13 cellular contexts compared by ENCODE assay signal in genomic region chr15:24865300-24865699, GRCh38.
DNase-seq lines count a peak whose midpoint lies in the region; ATAC-seq and TF ChIP-seq lines count a peak whose summit lies in the region.
"Had no signal": no experiment of that assay in that cellular context is flagged by ENCODE, and none has a peak within 500 bp of the region (broad histone marks: within the 10 kb centered on the region; RNA-seq: fewer than 3 reads in every experiment).

No MANE protein-coding gene starts in this region.

- DNase-seq in GM23338 (ENCODE audit: low spot score) (no peak), HFFc6 (no peak), endodermal cell (no peak), nephron progenitor cell (no peak), medulla oblongata (ENCODE audit: extremely low spot score) (no peak), MG63 (no peak), natural killer cell (no peak)
- DNase-seq: CD4-positive, alpha-beta memory T cell; DMS79; H7 had no signal

- no peaks in the 10 kb centered on the region for H4K20me1 ChIP-seq in GM23338 (replicated peaks; ENCODE audit: insufficient read depth)

- H3K27me3 Mint-ChIP-seq in GM23338 (ENCODE audit: insufficient read depth, low read depth, poor library complexity) (peaks cover 4% of the 10 kb centered on the region), HFFc6 (ENCODE audit: insufficient read depth) (no peaks in the 10 kb centered on the region; the same call in 1 of the 2 replicates), endodermal cell (ENCODE audit: insufficient read depth) (no peaks in the 10 kb centered on the region), nephron progenitor cell (ENCODE audit: low read depth, poor library complexity) (no peaks in the 10 kb centered on the region), natural killer cell (ENCODE audit: low read depth in 2 of 2) (no peaks in the 10 kb centered on the region)
- H3K27me3 Mint-ChIP-seq: B cell; CD4-positive, alpha-beta memory T cell had no signal

- peaks cover 22% of the 10 kb centered on the region for H3K4me1 Mint-ChIP-seq in GM23338
- H3K4me1 Mint-ChIP-seq in HFFc6 (ENCODE audit: low read depth) = peaks cover 21% of the 10 kb centered on the region; the same call in 1 of the 2 replicates
- peaks cover 13% of the 10 kb centered on the region for H3K4me1 Mint-ChIP-seq in endodermal cell
- H3K4me1 Mint-ChIP-seq in nephron progenitor cell = peaks cover 12% of the 10 kb centered on the region
- no peaks in the 10 kb centered on the region for H3K4me1 Mint-ChIP-seq in natural killer cell
- H3K4me1 Mint-ChIP-seq: B cell; CD4-positive, alpha-beta memory T cell had no signal

- WGBS in endodermal cell (ENCODE audit: insufficient coverage in 1 of 2, insufficient read length in 1 of 2), 2 experiments = 75 to 76% methylated on average over 1 to 4 of the region's 4 CpGs

- H3K9me3 ChIP-seq in endodermal cell (ENCODE audit: control insufficient read depth, low read length) (peaks cover 44% of the 10 kb centered on the region), MG63 (no peaks in the 10 kb centered on the region)

- H3K4me3 Mint-ChIP-seq in GM23338 (no peak overlapping the region), HFFc6 (peak overlapping the region; percentile 37; the same call in 1 of the 2 replicates), endodermal cell (no peak overlapping the region), nephron progenitor cell (no peak overlapping the region), natural killer cell (no peak overlapping the region)
- H3K4me3 Mint-ChIP-seq: B cell; CD4-positive, alpha-beta memory T cell had no signal

- no peak overlapping the region for H3K4me2 ChIP-seq in GM23338

- intact Hi-C loops in natural killer cell (cut with micrococcal nuclease) = no loop called here

- no peak overlapping the region for H2AFZ ChIP-seq in GM23338

- H3K36me3 ChIP-seq in GM23338 (ENCODE audit: insufficient read depth) (no peaks in the 10 kb centered on the region), endodermal cell (ENCODE audit: control insufficient read depth, insufficient read depth, low read length) (peaks cover 9% of the 10 kb centered on the region), MG63 (no peaks in the 10 kb centered on the region)

- no peaks in the 10 kb centered on the region for H3F3A ChIP-seq in GM23338 (replicated peaks; ENCODE audit: low read depth)

- ATAC-seq in GM23338 = no peak
- no peak for ATAC-seq in natural killer cell
- ATAC-seq: GM12878 had no signal

- H3K9ac ChIP-seq in endodermal cell (ENCODE audit: extremely low read depth, low read length, poor library complexity, severe bottlenecking) = no peak overlapping the region

- peaks cover 6% of the 10 kb centered on the region; the same call in 2 of the 3 replicates for H3K36me3 Mint-ChIP-seq in GM23338 (ENCODE audit: low read depth)
- H3K36me3 Mint-ChIP-seq in HFFc6 (ENCODE audit: low read depth) = no peaks in the 10 kb centered on the region
- H3K36me3 Mint-ChIP-seq in endodermal cell (ENCODE audit: low read depth) = peaks cover 4% of the 10 kb centered on the region
- H3K36me3 Mint-ChIP-seq in nephron progenitor cell (ENCODE audit: low read depth) = peaks cover 17% of the 10 kb centered on the region
- no peaks in the 10 kb centered on the region for H3K36me3 Mint-ChIP-seq in natural killer cell
- H3K36me3 Mint-ChIP-seq: CD4-positive, alpha-beta memory T cell had no signal

- H3K9me2 ChIP-seq in GM23338 (ENCODE audit: insufficient read depth) = no peaks in the 10 kb centered on the region

- H3K27ac Mint-ChIP-seq in GM23338 = no peak overlapping the region
- H3K27ac Mint-ChIP-seq in HFFc6 = no peak overlapping the region
- H3K27ac Mint-ChIP-seq in endodermal cell = peak overlapping the region; percentile 26
- H3K27ac Mint-ChIP-seq in nephron progenitor cell = peak overlapping the region; percentile 37
- H3K27ac Mint-ChIP-seq in natural killer cell = no peak overlapping the region
- H3K27ac Mint-ChIP-seq: B cell; CD4-positive, alpha-beta memory T cell had no signal

- no peak overlapping the region for H3K4me3 ChIP-seq in GM23338
- no peak overlapping the region for H3K4me3 ChIP-seq in endodermal cell (ENCODE audit: low read length)
- no peak overlapping the region for H3K4me3 ChIP-seq in MG63
- H3K4me3 ChIP-seq: GM12878 had no signal

- TF ChIP-seq CTCF in GM23338 (conservative IDR thresholded peaks at IDR 0.05; ENCODE audit: low read depth in 2 of 2) (no peak), HFFc6 (IDR thresholded peaks at IDR 0.05) (no peak), endodermal cell (conservative IDR thresholded peaks at IDR 0.05) (no peak), nephron progenitor cell (IDR thresholded peaks at IDR 0.05) (no peak), natural killer cell (IDR thresholded peaks at IDR 0.05) (no peak)

- peaks cover 8% of the 10 kb centered on the region for H3K4me1 ChIP-seq in GM23338 (ENCODE audit: insufficient read depth)
- H3K4me1 ChIP-seq in endodermal cell (ENCODE audit: control insufficient read depth, insufficient read depth, low read length) = no peaks in the 10 kb centered on the region

- peak overlapping the region; percentile 14; the same call in 1 of the 2 replicates for H3K27ac ChIP-seq in GM23338 (ENCODE audit: low read depth)
- H3K27ac ChIP-seq in endodermal cell (ENCODE audit: low read depth, low read length) = no peak overlapping the region
- H3K27ac ChIP-seq: C4-2B had no signal

- H3K79me2 ChIP-seq in GM23338 (replicated peaks; ENCODE audit: insufficient read depth) = 0 out of 2 replicates have a peak, but pooled peaks cover 3% of the 10 kb centered on the region

- H3K27me3 ChIP-seq in GM23338 (ENCODE audit: insufficient read depth) (no peaks in the 10 kb centered on the region), endodermal cell (ENCODE audit: control insufficient read depth, insufficient read depth, low read length, poor library complexity, severe bottlenecking) (no peaks in the 10 kb centered on the region), MG63 (no peaks in the 10 kb centered on the region)

- H3K9me3 Mint-ChIP-seq in GM23338 (peaks cover 22% of the 10 kb centered on the region), HFFc6 (peaks cover 9% of the 10 kb centered on the region; the same call in 1 of the 2 replicates), endodermal cell (peaks cover 45% of the 10 kb centered on the region), nephron progenitor cell (peaks cover 31% of the 10 kb centered on the region), natural killer cell (peaks cover 9 to 16% of the 10 kb centered on the region in 2 donors)

TF ChIP-seq in GM23338, 12 proteins besides CTCF, POLR2A, EP300 and RAD21 (continues in another document):
- TF ChIP-seq POLR2AphosphoS5 (IDR thresholded peaks at IDR 0.05; ENCODE audit: low read depth) = no peak
- TF ChIP-seq REST (IDR thresholded peaks at IDR 0.05; ENCODE audit: unreplicated experiment) = no peak
- no peak for TF ChIP-seq ETS1 (IDR thresholded peaks at IDR 0.05)
- TF ChIP-seq NANOG (IDR thresholded peaks at IDR 0.05; ENCODE audit: borderline replicate concordance) = no peak
- no peak for TF ChIP-seq ZNF114 (CRISPR knock-in tag; IDR thresholded peaks at IDR 0.05)
- TF ChIP-seq EZH2phosphoT487 (IDR thresholded peaks at IDR 0.05; ENCODE audit: unreplicated experiment) = no peak
- TF ChIP-seq STAT1 (IDR thresholded peaks at IDR 0.05; ENCODE audit: unreplicated experiment) = no peak
- no peak for TF ChIP-seq ZNF331 (CRISPR knock-in tag; IDR thresholded peaks at IDR 0.05; ENCODE audit: low read depth)

Comparison
In these comparisons a context has a peak if more than half of its experiments do, and no peak if none do; other contexts are left out.
1. H3K27ac Mint-ChIP-seq: peak in endodermal cell (single experiment) and nephron progenitor cell (single experiment); none in GM23338 (single experiment), HFFc6 (single experiment) and natural killer cell (0 of 2).